Comparison of ENCODE assay signal across 1 cellular context in genomic region chr6:35688605-35689322, GRCh38.
TF ChIP-seq lines count a peak whose summit lies in the region.

Gene FKBP5 (minus strand): TSS chr6:35688915. CDS start chr6:35642824, 46,091 bp downstream.

TF ChIP-seq in HepG2, 621 proteins besides CTCF, POLR2A, EP300 and RAD21 (continued from another document and continues in another):
- no peak for TF ChIP-seq THRA (CRISPR knock-in tag; IDR thresholded peaks at IDR 0.05; ENCODE audit: borderline replicate concordance)
- TF ChIP-seq TEF (CRISPR knock-in tag; IDR thresholded peaks at IDR 0.05): no peak
- TF ChIP-seq REPIN1 (CRISPR knock-in tag; IDR thresholded peaks at IDR 0.05; ENCODE audit: borderline replicate concordance, low read depth): no peak
- no peak for TF ChIP-seq ZNF615 (CRISPR knock-in tag; IDR thresholded peaks at IDR 0.05; ENCODE audit: borderline replicate concordance)
- TF ChIP-seq TRIM24 (CRISPR knock-in tag; IDR thresholded peaks at IDR 0.05): no peak
- TF ChIP-seq ZNF703 (CRISPR knock-in tag; IDR thresholded peaks at IDR 0.05; ENCODE audit: borderline replicate concordance): no peak
- TF ChIP-seq ZNF343 (CRISPR knock-in tag; IDR thresholded peaks at IDR 0.05): no peak
- no peak for TF ChIP-seq MTA1 (CRISPR knock-in tag; IDR thresholded peaks at IDR 0.05; ENCODE audit: borderline replicate concordance)
- 0 out of 2 replicates have a peak, but pooled peaks have one; percentile 16 for TF ChIP-seq ZBTB34 (CRISPR knock-in tag; IDR thresholded peaks at IDR 0.05)
- TF ChIP-seq PRDM10 (CRISPR knock-in tag; IDR thresholded peaks at IDR 0.05; ENCODE audit: low read depth): 0 out of 2 replicates have a peak, but pooled peaks have one; percentile 39
- 0 out of 2 replicates have a peak, but pooled peaks have one; percentile 39 for TF ChIP-seq PAXIP1 (CRISPR knock-in tag; conservative IDR thresholded peaks at IDR 0.05)
- TF ChIP-seq ZC3H13 (CRISPR knock-in tag; IDR thresholded peaks at IDR 0.05): no peak
- TF ChIP-seq ERF (CRISPR knock-in tag; IDR thresholded peaks at IDR 0.05): peak; percentile 68; the same call in 1 of the 2 replicates
- TF ChIP-seq FOXA3 (CRISPR knock-in tag; IDR thresholded peaks at IDR 0.05): peak; percentile 55; the same call in 1 of the 2 replicates
- peak; percentile 30; the same call in 1 of the 2 replicates for TF ChIP-seq CREM (IDR thresholded peaks at IDR 0.05)
- TF ChIP-seq CREM (CRISPR knock-in tag; IDR thresholded peaks at IDR 0.05): no peak
- peak; percentile 79; the same call in 1 of the 2 replicates for TF ChIP-seq CCDC6 (CRISPR knock-in tag; IDR thresholded peaks at IDR 0.05)
- TF ChIP-seq ZNF761 (CRISPR knock-in tag; conservative IDR thresholded peaks at IDR 0.05): no peak; the same call in 1 of the 2 replicates
- no peak for TF ChIP-seq ZNF496 (CRISPR knock-in tag; IDR thresholded peaks at IDR 0.05; ENCODE audit: insufficient replicate concordance)
- 0 out of 2 replicates have a peak, but pooled peaks have one; percentile 8 for TF ChIP-seq STAT5B (CRISPR knock-in tag; IDR thresholded peaks at IDR 0.05)
- TF ChIP-seq POLR2G (IDR thresholded peaks at IDR 0.05; ENCODE audit: low read depth, low read length): peak; percentile 86
- TF ChIP-seq WIZ (CRISPR knock-in tag; IDR thresholded peaks at IDR 0.05): no peak
- TF ChIP-seq ATAD3A (CRISPR knock-in tag; IDR thresholded peaks at IDR 0.05): no peak
- TF ChIP-seq RFXANK (CRISPR knock-in tag; IDR thresholded peaks at IDR 0.05): no peak
- peak; percentile 89 for TF ChIP-seq ATF7-NPFF (CRISPR knock-in tag; IDR thresholded peaks at IDR 0.05; ENCODE audit: low read depth)
- TF ChIP-seq ZNF367 (CRISPR knock-in tag; IDR thresholded peaks at IDR 0.05; ENCODE audit: borderline replicate concordance): 0 out of 2 replicates have a peak, but pooled peaks have one; percentile 41
- TF ChIP-seq BRF2 (CRISPR knock-in tag; IDR thresholded peaks at IDR 0.05): no peak; the same call in 1 of the 2 replicates
- TF ChIP-seq TMF1 (CRISPR knock-in tag; IDR thresholded peaks at IDR 0.05; ENCODE audit: low read depth): 0 out of 2 replicates have a peak, but pooled peaks have one; percentile 61
- TF ChIP-seq FOXC1 (CRISPR knock-in tag; IDR thresholded peaks at IDR 0.05; ENCODE audit: borderline replicate concordance): no peak
- no peak for TF ChIP-seq CSRNP1 (CRISPR knock-in tag; IDR thresholded peaks at IDR 0.05)
- TF ChIP-seq IRF9 (CRISPR knock-in tag; IDR thresholded peaks at IDR 0.05; ENCODE audit: borderline replicate concordance): no peak
- TF ChIP-seq NR2C2 (CRISPR knock-in tag; IDR thresholded peaks at IDR 0.05; ENCODE audit: borderline replicate concordance): peak; percentile 41
- no peak for TF ChIP-seq NCOA1 (CRISPR knock-in tag; IDR thresholded peaks at IDR 0.05)
- 0 out of 2 replicates have a peak, but pooled peaks have one; percentile 10 for TF ChIP-seq ZNF709 (CRISPR knock-in tag; IDR thresholded peaks at IDR 0.05)
- TF ChIP-seq ZNF484 (CRISPR knock-in tag; IDR thresholded peaks at IDR 0.05; ENCODE audit: borderline replicate concordance, low read depth): no peak
- no peak for TF ChIP-seq ZNF260 (CRISPR knock-in tag; IDR thresholded peaks at IDR 0.05; ENCODE audit: borderline replicate concordance, low read depth)
- TF ChIP-seq ZNF230 (CRISPR knock-in tag; IDR thresholded peaks at IDR 0.05): no peak
- no peak for TF ChIP-seq ZFP36L2 (CRISPR knock-in tag; IDR thresholded peaks at IDR 0.05)
- 0 out of 2 replicates have a peak, but pooled peaks have one; percentile 61 for TF ChIP-seq ZNF234 (CRISPR knock-in tag; conservative IDR thresholded peaks at IDR 0.05)
- TF ChIP-seq ZFP37 (CRISPR knock-in tag; IDR thresholded peaks at IDR 0.05; ENCODE audit: borderline replicate concordance): peak; percentile 54; the same call in 1 of the 2 replicates
- TF ChIP-seq ZNF12 (CRISPR knock-in tag; IDR thresholded peaks at IDR 0.05): no peak
- no peak for TF ChIP-seq CENPT (CRISPR knock-in tag; IDR thresholded peaks at IDR 0.05; ENCODE audit: low read depth)
- no peak for TF ChIP-seq HNF1A (IDR thresholded peaks at IDR 0.05; ENCODE audit: low read depth)
- 0 out of 2 replicates have a peak, but pooled peaks have one; percentile 32 for TF ChIP-seq HNF1A (CRISPR knock-in tag; IDR thresholded peaks at IDR 0.05; ENCODE audit: borderline replicate concordance)
- peak; percentile 23; the same call in 1 of the 2 replicates for TF ChIP-seq BCL6 (CRISPR knock-in tag; IDR thresholded peaks at IDR 0.05)
